17 cellular contexts compared by ENCODE assay signal in genomic region chr2:94875064-94875819, GRCh38. TPM values are rescaled to one million over a fixed set of nuclear protein-coding genes. Genes with fewer than 3 reads are reported as not detected.
DNase-seq lines count a peak whose midpoint lies in the region; ATAC-seq and TF ChIP-seq lines count a peak whose summit lies in the region.
"Had no signal": no experiment of that assay in that cellular context is flagged by ENCODE, and none has a peak within 500 bp of the region (broad histone marks: within the 10 kb centered on the region; RNA-seq: fewer than 3 reads in every experiment).

No MANE protein-coding gene starts in this region.

- H3K4me3 ChIP-seq in osteoblast (ENCODE audit: insufficient read depth, low read length), result no peak overlapping the region
- H3K4me3 ChIP-seq in prostate gland, result no peak overlapping the region
- H3K4me3 ChIP-seq: BLaER1 treated with 17β-estradiol and CSF1 and Interleukin-3, amounts not matched to agents 10 nM and 100 nM; GM12878; GM23248 had no signal

- CTCF ChIA-PET in activated CD8-positive, alpha-beta memory T cell treated with anti-CD3 and anti-CD28 coated beads, Interleukin-2, amount 10 ng/mL, durations not matched to agents 7 days and 5 days (lab: Charles Lee), result interaction anchor here (0.6 kb wide), 1 partner anchor 11 kb away, joined by 5 read pairs; no protein-coding TSS in a partner anchor
- CTCF ChIA-PET in WTC11 (lab: Charles Lee), result interaction anchor here (2.1 to 4.3 kb wide), 4 partner anchors 14 to 178 kb away, joined by 7 to 92 read pairs (median 16); no protein-coding TSS in a partner anchor

- no peaks in the 10 kb centered on the region for H3K9me3 ChIP-seq in osteoblast (ENCODE audit: low read depth, low read length)
- no peaks in the 10 kb centered on the region for H3K9me3 ChIP-seq in prostate gland
- H3K9me3 ChIP-seq: BLaER1 treated with 17β-estradiol and CSF1 and Interleukin-3, amounts not matched to agents 10 nM and 100 nM had no signal

- no peak for TF ChIP-seq POLR2A in prostate gland (IDR thresholded peaks at IDR 0.05)

- H4K20me1 ChIP-seq in osteoblast (ENCODE audit: insufficient read depth, low read length), result no peaks in the 10 kb centered on the region
- H4K20me1 ChIP-seq: BLaER1 treated with 17β-estradiol and CSF1 and Interleukin-3, amounts not matched to agents 10 nM and 100 nM had no signal

- no peaks in the 10 kb centered on the region for H3K4me1 ChIP-seq in osteoblast (ENCODE audit: insufficient read depth, low read length)
- H3K4me1 ChIP-seq in prostate gland (replicated peaks), result no peaks in the 10 kb centered on the region

- POLR2A ChIA-PET in WTC11 (lab: Charles Lee), result no interaction called here

- no peak for ATAC-seq in activated CD8-positive, alpha-beta memory T cell treated with anti-CD3 and anti-CD28 coated beads, Interleukin-2, amount 10 ng/mL, durations not matched to agents 7 days and 5 days
- ATAC-seq in WTC11, result no peak
- ATAC-seq in stimulated activated naive B cell treated with anti-CD40 and anti-IgM and Interleukin-4, amounts not matched to agents 10 μg/mL and 1 μg/mL and 100 μg/mL, for 72 hours (replicated peaks), result no peak

- intact Hi-C loops in prostate gland (cut with DNase I), result no loop called here

- H3K79me2 ChIP-seq in osteoblast (ENCODE audit: insufficient read depth, low read length), result no peaks in the 10 kb centered on the region

- TF ChIP-seq CTCF in WTC11 (IDR thresholded peaks at IDR 0.05) (no peak), osteoblast (IDR thresholded peaks at IDR 0.05; ENCODE audit: extremely low read depth, low read depth, low read length) (no peak), prostate gland (IDR thresholded peaks at IDR 0.05) (no peak)

- no peaks in the 10 kb centered on the region for H3K4me1 Mint-ChIP-seq in activated CD8-positive, alpha-beta memory T cell treated with anti-CD3 and anti-CD28 coated beads, Interleukin-2, amount 10 ng/mL, durations not matched to agents 7 days and 5 days
- peaks cover 10% of the 10 kb centered on the region for H3K4me1 Mint-ChIP-seq in WTC11
- H3K4me1 Mint-ChIP-seq in stimulated activated naive B cell treated with anti-CD40 and anti-IgM and Interleukin-4, amounts not matched to agents 10 μg/mL and 1 μg/mL and 100 μg/mL, for 72 hours, result peaks cover 0 to 1% of the 10 kb centered on the region in 2 donors

- H3K4me2 ChIP-seq in osteoblast (ENCODE audit: insufficient read depth, low read length), result no peak overlapping the region

- H3K9me3 Mint-ChIP-seq in activated CD8-positive, alpha-beta memory T cell treated with anti-CD3 and anti-CD28 coated beads, Interleukin-2, amount 10 ng/mL, durations not matched to agents 7 days and 5 days (ENCODE audit: low read depth), result no peaks in the 10 kb centered on the region
- H3K9me3 Mint-ChIP-seq in WTC11, result no peaks in the 10 kb centered on the region
- H3K9me3 Mint-ChIP-seq in stimulated activated naive B cell treated with anti-CD40 and anti-IgM and Interleukin-4, amounts not matched to agents 10 μg/mL and 1 μg/mL and 100 μg/mL, for 72 hours, result no peaks in the 10 kb centered on the region

- no peaks in the 10 kb centered on the region for H3K36me3 Mint-ChIP-seq in activated CD8-positive, alpha-beta memory T cell treated with anti-CD3 and anti-CD28 coated beads, Interleukin-2, amount 10 ng/mL, durations not matched to agents 7 days and 5 days
- H3K36me3 Mint-ChIP-seq in WTC11, result no peaks in the 10 kb centered on the region
- no peaks in the 10 kb centered on the region for H3K36me3 Mint-ChIP-seq in stimulated activated naive B cell treated with anti-CD40 and anti-IgM and Interleukin-4, amounts not matched to agents 10 μg/mL and 1 μg/mL and 100 μg/mL, for 72 hours
- H3K36me3 Mint-ChIP-seq: CD4-positive, CD25-positive, alpha-beta regulatory T cell had no signal

- peaks cover 10% of the 10 kb centered on the region for H3K27me3 Mint-ChIP-seq in activated CD8-positive, alpha-beta memory T cell treated with anti-CD3 and anti-CD28 coated beads, Interleukin-2, amount 10 ng/mL, durations not matched to agents 7 days and 5 days
- H3K27me3 Mint-ChIP-seq in WTC11 (ENCODE audit: low read depth), result peaks cover 40% of the 10 kb centered on the region
- peaks cover 16 to 23% of the 10 kb centered on the region in 2 donors for H3K27me3 Mint-ChIP-seq in stimulated activated naive B cell treated with anti-CD40 and anti-IgM and Interleukin-4, amounts not matched to agents 10 μg/mL and 1 μg/mL and 100 μg/mL, for 72 hours
- H3K27me3 Mint-ChIP-seq: CD4-positive, CD25-positive, alpha-beta regulatory T cell had no signal

- no peaks in the 10 kb centered on the region for H3K27me3 ChIP-seq in osteoblast (ENCODE audit: insufficient read depth, low read length)
- no peaks in the 10 kb centered on the region for H3K27me3 ChIP-seq in prostate gland (replicated peaks; ENCODE audit: insufficient read depth)
- H3K27me3 ChIP-seq: BLaER1 treated with 17β-estradiol and CSF1 and Interleukin-3, amounts not matched to agents 10 nM and 100 nM had no signal

- H3K36me3 ChIP-seq in osteoblast (ENCODE audit: insufficient read depth, low read length) (no peaks in the 10 kb centered on the region), prostate gland (no peaks in the 10 kb centered on the region)
- H3K36me3 ChIP-seq: BLaER1 treated with 17β-estradiol and CSF1 and Interleukin-3, amounts not matched to agents 10 nM and 100 nM had no signal

- no peak overlapping the region for H3K27ac ChIP-seq in osteoblast (ENCODE audit: low read depth, low read length)
- no peak overlapping the region for H3K27ac ChIP-seq in prostate gland
- H3K27ac ChIP-seq: BLaER1 treated with 17β-estradiol and CSF1 and Interleukin-3, amounts not matched to agents 10 nM and 100 nM; GM23248; HL-60 had no signal

- WGBS in prostate gland, result 92% methylated on average over 17 of the region's 22 CpGs

- H3K27ac Mint-ChIP-seq in activated CD8-positive, alpha-beta memory T cell treated with anti-CD3 and anti-CD28 coated beads, Interleukin-2, amount 10 ng/mL, durations not matched to agents 7 days and 5 days, result no peak overlapping the region
- no peak overlapping the region for H3K27ac Mint-ChIP-seq in WTC11
- H3K27ac Mint-ChIP-seq in stimulated activated naive B cell treated with anti-CD40 and anti-IgM and Interleukin-4, amounts not matched to agents 10 μg/mL and 1 μg/mL and 100 μg/mL, for 72 hours, result no peak overlapping the region
- H3K27ac Mint-ChIP-seq: CD4-positive, CD25-positive, alpha-beta regulatory T cell had no signal

- no peak overlapping the region for H3K4me3 Mint-ChIP-seq in activated CD8-positive, alpha-beta memory T cell treated with anti-CD3 and anti-CD28 coated beads, Interleukin-2, amount 10 ng/mL, durations not matched to agents 7 days and 5 days
- peak overlapping the region; percentile 38; the same call in 1 of the 2 replicates for H3K4me3 Mint-ChIP-seq in WTC11
- H3K4me3 Mint-ChIP-seq in stimulated activated naive B cell treated with anti-CD40 and anti-IgM and Interleukin-4, amounts not matched to agents 10 μg/mL and 1 μg/mL and 100 μg/mL, for 72 hours, result no peak overlapping the region
- H3K4me3 Mint-ChIP-seq: CD4-positive, CD25-positive, alpha-beta regulatory T cell had no signal

- peak; percentile 31 for DNase-seq in activated CD8-positive, alpha-beta memory T cell treated with anti-CD3 and anti-CD28 coated beads, Interleukin-2, amount 10 ng/mL, durations not matched to agents 7 days and 5 days
- DNase-seq in activated CD8-positive, alpha-beta memory T cell treated with anti-CD3 and anti-CD28 coated beads, Interleukin-2, amount 50 U/mL, for 4 hours, result no peak
- DNase-seq in WTC11 (ENCODE audit: low spot score) (no peak), osteoblast (ENCODE audit: insufficient read length, low spot score, missing footprints) (peak; percentile 66), prostate gland (ENCODE audit: low spot score) (no peak), NCI-H2171 (lab: John Stamatoyannopoulos, UW) (no peak)
- no peak for DNase-seq in stimulated activated naive B cell treated with anti-CD40 and anti-IgM and Interleukin-4, amounts not matched to agents 10 μg/mL and 1 μg/mL and 100 μg/mL, for 72 hours
- DNase-seq: ACHN; CD4-positive, CD25-positive, alpha-beta regulatory T cell; DMS79; GM23248; H7 had no signal

- H2AFZ ChIP-seq in osteoblast (ENCODE audit: low read length), result no peak overlapping the region
- H2AFZ ChIP-seq: GM23248 had no signal

TF ChIP-seq in WTC11, 78 proteins besides CTCF, POLR2A, EP300 and RAD21 (continues in another document):
- no peak for TF ChIP-seq CREB1 (CRISPR knock-in tag; IDR thresholded peaks at IDR 0.05)
- TF ChIP-seq TEAD4 (CRISPR knock-in tag; IDR thresholded peaks at IDR 0.05), result no peak
- no peak for TF ChIP-seq ZNF396 (CRISPR knock-in tag; IDR thresholded peaks at IDR 0.05; ENCODE audit: borderline replicate concordance)
- TF ChIP-seq, protein P1, sequence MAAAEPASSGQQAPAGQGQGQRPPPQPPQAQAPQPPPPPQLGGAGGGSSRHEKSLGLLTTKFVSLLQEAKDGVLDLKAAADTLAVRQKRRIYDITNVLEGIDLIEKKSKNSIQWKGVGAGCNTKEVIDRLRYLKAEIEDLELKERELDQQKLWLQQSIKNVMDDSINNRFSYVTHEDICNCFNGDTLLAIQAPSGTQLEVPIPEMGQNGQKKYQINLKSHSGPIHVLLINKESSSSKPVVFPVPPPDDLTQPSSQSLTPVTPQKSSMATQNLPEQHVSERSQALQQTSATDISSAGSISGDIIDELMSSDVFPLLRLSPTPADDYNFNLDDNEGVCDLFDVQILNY (CRISPR knock-in tag; IDR thresholded peaks at IDR 0.05), result no peak
- no peak for TF ChIP-seq ZNF263 (CRISPR knock-in tag; IDR thresholded peaks at IDR 0.05; ENCODE audit: low read depth)
- no peak for TF ChIP-seq PRRX2 (CRISPR knock-in tag; IDR thresholded peaks at IDR 0.05)
- TF ChIP-seq, protein P2, sequence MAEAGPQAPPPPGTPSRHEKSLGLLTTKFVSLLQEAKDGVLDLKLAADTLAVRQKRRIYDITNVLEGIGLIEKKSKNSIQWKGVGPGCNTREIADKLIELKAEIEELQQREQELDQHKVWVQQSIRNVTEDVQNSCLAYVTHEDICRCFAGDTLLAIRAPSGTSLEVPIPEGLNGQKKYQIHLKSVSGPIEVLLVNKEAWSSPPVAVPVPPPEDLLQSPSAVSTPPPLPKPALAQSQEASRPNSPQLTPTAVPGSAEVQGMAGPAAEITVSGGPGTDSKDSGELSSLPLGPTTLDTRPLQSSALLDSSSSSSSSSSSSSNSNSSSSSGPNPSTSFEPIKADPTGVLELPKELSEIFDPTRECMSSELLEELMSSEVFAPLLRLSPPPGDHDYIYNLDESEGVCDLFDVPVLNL (CRISPR knock-in tag; IDR thresholded peaks at IDR 0.05; ENCODE audit: borderline replicate concordance, low read depth), result no peak
- TF ChIP-seq ZNF416 (CRISPR knock-in tag; IDR thresholded peaks at IDR 0.05), result no peak
- TF ChIP-seq SMAD4 (CRISPR knock-in tag; IDR thresholded peaks at IDR 0.05), result no peak
- no peak for TF ChIP-seq ZNF423 (CRISPR knock-in tag; IDR thresholded peaks at IDR 0.05)
- no peak for TF ChIP-seq EMX1 (CRISPR knock-in tag; IDR thresholded peaks at IDR 0.05)

RNA-seq across cellular contexts. Expression of gene TEKT4, which starts 4.0 kb away (rescaled TPM):
- total RNA-seq in activated CD8-positive, alpha-beta memory T cell treated with anti-CD3 and anti-CD28 coated beads, Interleukin-2, amount 10 ng/mL, durations not matched to agents 7 days and 5 days, result not detected
- total RNA-seq in WTC11 (2021) (0.18 TPM in 1 of 3 replicates, not detected in the others), osteoblast (not detected in 2 replicates), prostate gland (1 to 10 TPM in 1 of 2 donors, under 1 TPM in 1; 0.09 to 1.6 TPM)
- total RNA-seq: A172; CD4-positive, CD25-positive, alpha-beta regulatory T cell; G401; GM23248; H7 had no signal

Comparison
In these comparisons a context has a peak if more than half of its experiments do, and no peak if none do; other contexts are left out.
1. DNase-seq: peak in activated CD8-positive, alpha-beta memory T cell treated with anti-CD3 and anti-CD28 coated beads, Interleukin-2, amount 10 ng/mL, durations not matched to agents 7 days and 5 days (single experiment) and osteoblast (single experiment); none in activated CD8-positive, alpha-beta memory T cell treated with anti-CD3 and anti-CD28 coated beads, Interleukin-2, amount 50 U/mL, for 4 hours (single experiment), WTC11 (single experiment), prostate gland (single experiment), stimulated activated naive B cell treated with anti-CD40 and anti-IgM and Interleukin-4, amounts not matched to agents 10 μg/mL and 1 μg/mL and 100 μg/mL, for 72 hours (single experiment) and NCI-H2171 (single experiment).